29 cellular contexts compared by ENCODE assay signal in the genomic region with DNA sequence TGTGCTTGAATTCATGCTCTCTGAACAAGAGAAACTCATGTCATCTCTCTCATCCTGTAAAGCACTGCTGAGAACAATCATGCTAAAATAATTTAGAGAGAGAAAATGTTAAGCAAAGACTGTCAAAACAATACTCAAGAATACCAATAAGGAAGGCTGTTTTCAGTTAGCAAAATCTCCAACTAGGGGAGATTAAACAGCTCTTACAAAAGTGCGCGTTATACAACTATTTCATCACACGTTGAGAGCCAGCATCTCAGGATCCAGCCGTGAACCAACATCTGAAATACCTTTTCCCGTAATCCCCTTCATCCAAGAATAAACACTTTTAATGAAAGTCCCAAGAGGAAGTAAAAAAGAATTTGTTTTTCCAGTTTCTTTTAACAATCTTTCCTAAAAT. TPM values are rescaled to one million over a fixed set of nuclear protein-coding genes. Genes with fewer than 3 reads are reported as not detected.
"Had no signal": no experiment of that assay in that cellular context is flagged by ENCODE, and none has a peak within 500 bp of the region (broad histone marks: within the 10 kb centered on the region; RNA-seq: fewer than 3 reads in every experiment).

No MANE protein-coding gene starts in this region.

- H3K9me3 ChIP-seq: colonic mucosa, lower lobe of right lung, mucosa of descending colon had no signal

- H3K27ac ChIP-seq: colonic mucosa, epithelial cell of prostate, esophagus squamous epithelium, foreskin keratinocyte, gastroesophageal sphincter, heart left ventricle, hepatocyte, lower lobe of right lung had no signal

- H3K4me1 ChIP-seq: colonic mucosa, foreskin keratinocyte, gastroesophageal sphincter, heart left ventricle had no signal

- H3K79me2 ChIP-seq: hepatocyte had no signal

- DNase-seq: colonic mucosa; cortex of kidney; effector CD8-positive, alpha-beta T cell; effector memory CD8-positive, alpha-beta T cell; endodermal cell; erythroblast; esophagus squamous epithelium; foreskin keratinocyte; heart left ventricle; hypothalamus; immature natural killer cell; islet precursor cell; kidney; kidney glomerular epithelial cell; left colon; left ventricle myocardium superior; lower lobe of right lung; mesenchymal stem cell; mucosa of descending colon; naive B cell; naive thymus-derived CD8-positive, alpha-beta T cell had no signal

- ATAC-seq: effector memory CD8-positive, alpha-beta T cell; esophagus mucosa; foreskin keratinocyte; gastroesophageal sphincter; heart left ventricle; left colon; left lobe of liver; left ventricle myocardium superior; mucosa of descending colon; naive thymus-derived CD8-positive, alpha-beta T cell had no signal

- H3K27ac Mint-ChIP-seq: dendritic cell treated with granulocyte-macrophage colony-stimulating factor and Interleukin-4, amounts not matched to agents 40 ng/mL and 50 ng/mL, for 4 days; effector memory CD8-positive, alpha-beta T cell; endodermal cell; immature natural killer cell; mesothelial cell of epicardium; naive B cell had no signal

- H3K4me2 ChIP-seq: hepatocyte had no signal

- H2AFZ ChIP-seq: hepatocyte had no signal

- H3K36me3 Mint-ChIP-seq: immature natural killer cell; mesothelial cell of epicardium; naive B cell; naive thymus-derived CD8-positive, alpha-beta T cell had no signal

- H3K4me3 Mint-ChIP-seq: dendritic cell treated with granulocyte-macrophage colony-stimulating factor and Interleukin-4, amounts not matched to agents 40 ng/mL and 50 ng/mL, for 4 days; effector memory CD8-positive, alpha-beta T cell; endodermal cell; immature natural killer cell; mesothelial cell of epicardium; naive B cell; naive thymus-derived CD8-positive, alpha-beta T cell had no signal

- H3K4me1 Mint-ChIP-seq: endodermal cell, immature natural killer cell, mesothelial cell of epicardium, naive B cell had no signal

- H3K9me3 Mint-ChIP-seq: immature natural killer cell had no signal

- H3K4me3 ChIP-seq: colonic mucosa, esophagus squamous epithelium, gastroesophageal sphincter, heart left ventricle, hepatocyte, lower lobe of right lung, mucosa of descending colon had no signal

- H3K36me3 ChIP-seq: colonic mucosa, esophagus squamous epithelium, gastroesophageal sphincter, heart left ventricle, lower lobe of right lung had no signal

RNA-seq across cellular contexts. Expression of gene KCNJ15, which starts 44.1 kb away (rescaled TPM):
- total RNA-seq: endodermal cell; frontal cortex; naive thymus-derived CD8-positive, alpha-beta T cell had no signal
- polyA plus RNA-seq: immature natural killer cell; naive thymus-derived CD8-positive, alpha-beta T cell had no signal
